ENCODE assay signal across 19 cellular contexts in the genomic region with DNA sequence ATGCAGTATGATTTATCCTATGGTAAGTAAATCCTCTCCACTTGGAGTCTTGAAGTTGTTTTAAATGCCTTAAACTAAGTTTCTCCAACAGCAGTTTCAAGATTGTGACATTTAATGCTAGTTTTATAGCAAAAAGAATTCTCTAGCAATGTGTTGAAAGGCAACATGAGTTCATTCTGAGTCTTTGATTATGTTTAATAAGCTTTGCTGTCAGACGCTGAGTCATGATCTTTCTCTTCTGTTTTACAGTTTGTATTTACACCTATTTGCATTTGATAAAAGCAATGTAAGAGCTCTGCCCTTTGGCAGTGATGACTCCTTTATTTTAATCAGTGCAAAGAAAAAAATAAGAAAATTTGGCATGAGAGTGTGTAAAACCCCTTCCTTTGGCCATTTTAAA.
A peak's percentile ranks its signal among the peaks of the same experiment; 100 is the strongest.
DNase-seq lines count a peak whose midpoint lies in the region; ATAC-seq, FAIRE-seq and TF ChIP-seq lines count a peak whose summit lies in the region.
"Had no signal": no experiment of that assay in that cellular context is flagged by ENCODE, and none has a peak within 500 bp of the region (broad histone marks: within the 10 kb centered on the region; RNA-seq: fewer than 3 reads in every experiment).

No MANE protein-coding gene starts in this region.

- in situ Hi-C loops in GM23248 (cut with MboI): no loop called here

- no peak overlapping the region for H2AFZ ChIP-seq in GM23248

- H3K9ac ChIP-seq in skeletal muscle tissue (ENCODE audit: low read depth in 1 of 3, low read length in 3 of 3) (peak overlapping the region; percentile 68 to 83 (median 73)), GM23248 (no peak overlapping the region)

- intact Hi-C loops in left colon (cut with DNase I, micrococcal nuclease): no loop called here

- H3F3A ChIP-seq in GM23248 (ENCODE audit: insufficient read depth): no peaks in the 10 kb centered on the region

- no peaks in the 10 kb centered on the region for H3K9me2 ChIP-seq in GM23248 (ENCODE audit: insufficient read depth)

- H3K27me3 ChIP-seq in bronchial epithelial cell (ENCODE audit: control insufficient read depth, insufficient read depth, low read length): no peaks in the 10 kb centered on the region
- no peaks in the 10 kb centered on the region for H3K27me3 ChIP-seq in skeletal muscle tissue (ENCODE audit: control insufficient read depth in 3 of 3, insufficient read depth in 3 of 3, low read length in 3 of 3)
- no peaks in the 10 kb centered on the region for H3K27me3 ChIP-seq in GM23248 (replicated peaks; ENCODE audit: insufficient read depth)
- H3K27me3 ChIP-seq: Peyer's patch had no signal

- H3K4me1 ChIP-seq in skeletal muscle tissue (ENCODE audit: control insufficient read depth in 3 of 3, insufficient read depth in 3 of 3, low read length in 3 of 3) (peaks cover 5 to 18% (median 14%) of the 10 kb centered on the region in 3 donors), GM23248 (ENCODE audit: insufficient read depth) (no peaks in the 10 kb centered on the region)
- H3K4me1 ChIP-seq: Peyer's patch had no signal

- H3K9me3 ChIP-seq in skeletal muscle tissue (ENCODE audit: control insufficient read depth in 3 of 3, low read length in 3 of 3) (no peaks in the 10 kb centered on the region), GM23248 (ENCODE audit: low read depth) (no peaks in the 10 kb centered on the region)
- H3K9me3 ChIP-seq: Peyer's patch had no signal

- H4K20me1 ChIP-seq in GM23248 (ENCODE audit: insufficient read depth): no peaks in the 10 kb centered on the region

- DNase-seq in NCI-H748 (lab: John Stamatoyannopoulos, UW; ENCODE audit: unreplicated experiment) (peak; percentile 13), NCI-H748 treated with DMSO at 0.1 percent for 48 hours (lab: John Stamatoyannopoulos, UW) (no peak), bronchial epithelial cell (ENCODE audit: low read depth) (peak; percentile 54), left colon (no peak), SW480 (ENCODE audit: low spot score) (no peak), GM23248 (no peak)
- DNase-seq: COR-L47, DMS153, GDM1, NCI-H1417 treated with DMSO at 0.1 percent for 48 hours, NCI-H187 treated with DMSO at 0.1 percent for 48 hours, NCI-H2227 treated with DMSO at 0.1 percent for 48 hours, NCI-H524, Peyer's patch had no signal

- H3K27ac ChIP-seq in skeletal muscle tissue (ENCODE audit: low read depth, low read length) (peak overlapping the region; percentile 92), GM23248 (no peak overlapping the region)
- H3K27ac ChIP-seq: 22Rv1, Peyer's patch had no signal

- H3K4me3 ChIP-seq in bronchial epithelial cell (ENCODE audit: low read depth, low read length) (no peak overlapping the region), skeletal muscle tissue (ENCODE audit: low read length in 3 of 3) (peak overlapping the region; percentile 56 to 73 (median 64)), GM23248 (no peak overlapping the region)
- H3K4me3 ChIP-seq: Peyer's patch had no signal

- no peak for TF ChIP-seq CTCF in bronchial epithelial cell (IDR thresholded peaks at IDR 0.05; ENCODE audit: insufficient read depth, low read length, severe bottlenecking)

- no peaks in the 10 kb centered on the region for H3K36me3 ChIP-seq in bronchial epithelial cell (ENCODE audit: control insufficient read depth, insufficient read depth, low read length)
- no peaks in the 10 kb centered on the region for H3K36me3 ChIP-seq in skeletal muscle tissue (ENCODE audit: control insufficient read depth in 3 of 3, insufficient read depth in 3 of 3, low read length in 3 of 3)
- no peaks in the 10 kb centered on the region for H3K36me3 ChIP-seq in GM23248 (ENCODE audit: low read depth)
- H3K36me3 ChIP-seq: Peyer's patch had no signal

- no peaks in the 10 kb centered on the region for H3K79me2 ChIP-seq in GM23248 (ENCODE audit: insufficient read depth)

- no peak for FAIRE-seq in bronchial epithelial cell (lab: Jason Lieb, UNC)
- FAIRE-seq: H1 had no signal

- ATAC-seq in left colon (peak; percentile 45), GM21723 (IDR thresholded peaks at IDR 0.05; ENCODE audit: unreplicated experiment) (no peak)
- ATAC-seq: Right ventricle myocardium inferior had no signal

- WGBS in GM23248 (ENCODE audit: low coverage in 1 of 2, low lambda C conversion rate in 2 of 2, missing lambda C conversion rate in 2 of 2), 2 experiments: 28 to 42% methylated on average over 1 of the region's 1 CpG

- no peak overlapping the region for H3K4me2 ChIP-seq in GM23248 (ENCODE audit: unreplicated experiment)

Comparison
In these comparisons a context has a peak if more than half of its experiments do, and no peak if none do; other contexts are left out.
1. DNase-seq: peak in NCI-H748 (single experiment) and bronchial epithelial cell (single experiment); none in NCI-H748 treated with DMSO at 0.1 percent for 48 hours (single experiment), left colon (0 of 2), SW480 (single experiment) and GM23248 (single experiment).
2. H3K4me3 ChIP-seq: peak in skeletal muscle tissue (3 of 3); none in bronchial epithelial cell (single experiment) and GM23248 (single experiment).